ENCODE assay signal across 13 cellular contexts in the genomic region with DNA sequence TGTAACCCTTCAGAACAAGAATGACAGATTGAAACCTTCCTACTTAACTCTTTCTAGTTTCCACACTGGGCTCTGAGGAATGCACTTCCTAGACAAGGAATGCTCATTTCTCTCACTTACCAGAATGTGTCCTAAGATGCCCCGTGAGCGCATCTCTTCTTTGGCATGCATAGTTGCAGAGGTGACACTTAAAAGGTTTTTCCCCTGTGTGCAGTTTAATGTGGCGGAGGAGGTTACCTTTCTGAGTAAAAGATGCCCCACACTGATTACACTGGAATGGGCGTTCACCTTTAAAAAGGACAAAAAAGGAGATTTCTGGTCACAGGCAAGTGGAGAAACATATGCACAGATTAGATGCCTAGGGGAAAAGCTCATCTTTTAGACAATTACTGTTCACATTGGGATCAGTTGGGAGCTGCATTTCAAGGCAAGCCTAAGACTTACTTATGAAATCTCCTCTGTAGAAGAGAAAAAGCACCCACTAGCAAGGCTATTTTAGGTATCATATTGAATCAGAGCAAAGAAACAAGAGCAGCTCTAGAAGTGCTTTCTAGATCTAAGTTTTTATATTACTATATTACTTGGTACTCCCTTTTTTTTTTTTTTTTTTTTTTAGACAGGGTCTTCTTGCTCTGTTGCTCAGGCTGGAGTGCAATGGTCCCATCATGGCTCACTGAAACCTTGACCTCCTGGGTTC. TPM values are rescaled to one million over a fixed set of nuclear protein-coding genes. Genes with fewer than 3 reads are reported as not detected.
A peak's percentile ranks its signal among the peaks of the same experiment; 100 is the strongest.
DNase-seq lines count a peak whose midpoint lies in the region; TF ChIP-seq lines count a peak whose summit lies in the region.
"Had no signal": no experiment of that assay in that cellular context is flagged by ENCODE, and none has a peak within 500 bp of the region (broad histone marks: within the 10 kb centered on the region; RNA-seq: fewer than 3 reads in every experiment).

No MANE protein-coding gene starts in this region.

- H3K27ac Mint-ChIP-seq in T-helper 1 cell treated with Interleukin-12 subunit alpha and Interleukin-12 subunit beta and Interleukin-4 antibody, amounts not matched to agents 30 μg/mL and 1 μg/mL, for 36 hours = peak overlapping the region; percentile 81
- H3K27ac Mint-ChIP-seq: nephron had no signal

- no peak overlapping the region for H3K4me3 ChIP-seq in foreskin fibroblast (ENCODE audit: low read depth in 1 of 2, low read length in 2 of 2)
- H3K4me3 ChIP-seq: K562 had no signal

- TF ChIP-seq CTCF in foreskin fibroblast (IDR thresholded peaks at IDR 0.05; ENCODE audit: low read depth, low read length) = no peak

- H3K27me3 Mint-ChIP-seq in T-helper 1 cell treated with Interleukin-12 subunit alpha and Interleukin-12 subunit beta and Interleukin-4 antibody, amounts not matched to agents 30 μg/mL and 1 μg/mL, for 36 hours (ENCODE audit: low read depth) = no peaks in the 10 kb centered on the region

- H3K27ac ChIP-seq in angular gyrus (ENCODE audit: low read depth, low read length) = peak overlapping the region; percentile 22

- no peaks in the 10 kb centered on the region for H3K9me3 Mint-ChIP-seq in T-helper 1 cell treated with Interleukin-12 subunit alpha and Interleukin-12 subunit beta and Interleukin-4 antibody, amounts not matched to agents 30 μg/mL and 1 μg/mL, for 36 hours
- H3K9me3 Mint-ChIP-seq: nephron had no signal

- DNase-seq in ELF-1 (ENCODE audit: low read depth, low spot score) = peak; percentile 40
- peak in 2 of 3 experiments; percentile 42 for DNase-seq in stimulated activated CD4-positive, alpha-beta T cell treated with anti-CD3 and anti-CD28 coated beads, TNF-alpha, amount 100 ng/mL, for 24 hours (ENCODE audit: low read depth in 3 of 3)
- no peak for DNase-seq in OCI-M2 (lab: John Stamatoyannopoulos, UW; ENCODE audit: unreplicated experiment)
- no peak for DNase-seq in foreskin fibroblast
- no peak for DNase-seq in cerebellum (ENCODE audit: low spot score)
- no peak for DNase-seq in HuH-7 (ENCODE audit: low spot score)
- DNase-seq: dermis blood vessel endothelial cell, NCI-H187 treated with DMSO at 0.1 percent for 48 hours had no signal

- peak overlapping the region; percentile 50 for H3K4me3 Mint-ChIP-seq in T-helper 1 cell treated with Interleukin-12 subunit alpha and Interleukin-12 subunit beta and Interleukin-4 antibody, amounts not matched to agents 30 μg/mL and 1 μg/mL, for 36 hours
- H3K4me3 Mint-ChIP-seq: nephron had no signal

- peaks cover 44% of the 10 kb centered on the region for H3K4me1 Mint-ChIP-seq in T-helper 1 cell treated with Interleukin-12 subunit alpha and Interleukin-12 subunit beta and Interleukin-4 antibody, amounts not matched to agents 30 μg/mL and 1 μg/mL, for 36 hours (ENCODE audit: low read depth)
- H3K4me1 Mint-ChIP-seq: nephron had no signal

- peaks cover 46% of the 10 kb centered on the region for H3K36me3 Mint-ChIP-seq in T-helper 1 cell treated with Interleukin-12 subunit alpha and Interleukin-12 subunit beta and Interleukin-4 antibody, amounts not matched to agents 30 μg/mL and 1 μg/mL, for 36 hours (ENCODE audit: low read depth)

RNA-seq across cellular contexts. Expression of a gene that starts 53.7 kb away (rescaled TPM):
- total RNA-seq in cerebellum = not detected
- total RNA-seq: frontal cortex had no signal

Comparison
In these comparisons a context has a peak if more than half of its experiments do, and no peak if none do; other contexts are left out.
1. DNase-seq: peak in ELF-1 (single experiment) and stimulated activated CD4-positive, alpha-beta T cell treated with anti-CD3 and anti-CD28 coated beads, TNF-alpha, amount 100 ng/mL, for 24 hours (2 of 3); none in OCI-M2 (single experiment), foreskin fibroblast (0 of 2), cerebellum (single experiment) and HuH-7 (single experiment).